In genomic region chr11:127056338-127056971, GRCh38 we compare ENCODE assay signal across 14 cellular contexts. TPM values are rescaled to one million over a fixed set of nuclear protein-coding genes. Genes with fewer than 3 reads are reported as not detected.
DNase-seq lines count a peak whose midpoint lies in the region; TF ChIP-seq lines count a peak whose summit lies in the region.
"Had no signal": no experiment of that assay in that cellular context is flagged by ENCODE, and none has a peak within 500 bp of the region (broad histone marks: within the 10 kb centered on the region; RNA-seq: fewer than 3 reads in every experiment).

No MANE protein-coding gene starts in this region.

- TF ChIP-seq POLR2A in esophagus squamous epithelium (IDR thresholded peaks at IDR 0.05): no peak

- CTCF ChIA-PET in A673 (lab: Charles Lee) (no interaction called here), mammary epithelial cell (lab: Charles Lee; ENCODE audit: low non-redundant PET) (no interaction called here)

- H3K27ac ChIP-seq in A673 (ENCODE audit: low read depth, low read length, poor library complexity, severe bottlenecking) (no peak overlapping the region), Karpas-422 (ENCODE audit: low read length) (no peak overlapping the region), mammary epithelial cell (ENCODE audit: insufficient read depth, low read depth, low read length) (no peak overlapping the region), esophagus squamous epithelium (no peak overlapping the region), substantia nigra (ENCODE audit: low read depth, low read length, poor library complexity, severe bottlenecking) (no peak overlapping the region)
- H3K27ac ChIP-seq: BLaER1 treated with 17β-estradiol and CSF1 and Interleukin-3, amounts not matched to agents 10 nM and 100 nM; left ventricle myocardium inferior; SJSA1; stomach had no signal

- intact Hi-C loops in A673 (cut with micrococcal nuclease; ENCODE audit: unreplicated experiment) (no loop called here), mammary epithelial cell (cut with micrococcal nuclease) (no loop called here), esophagus squamous epithelium (cut with DNase I) (no loop called here)

- H3K9ac ChIP-seq in Karpas-422 (ENCODE audit: low read length) (no peak overlapping the region), mammary epithelial cell (ENCODE audit: insufficient read depth, low read length) (no peak overlapping the region)
- H3K9ac ChIP-seq: BLaER1 treated with 17β-estradiol and CSF1 and Interleukin-3, amounts not matched to agents 10 nM and 100 nM had no signal

- in situ Hi-C loops in mammary epithelial cell (cut with MboI; ENCODE audit: low sequenced_read_pairs in 2 of 2): no loop called here

- BruUV-seq in A673 (replicated peaks; lab: Mats Ljungman, UMichigan): no TSS peak
- BruUV-seq in mammary epithelial cell (replicated peaks; lab: Mats Ljungman, UMichigan): no TSS peak

- peak; percentile 19 for DNase-seq in A673 (ENCODE audit: low spot score)
- peak; percentile 5 for DNase-seq in GM12865 (ENCODE audit: low read depth)
- DNase-seq in Karpas-422: peak; percentile 41
- DNase-seq in mammary epithelial cell: peak; percentile 4
- DNase-seq in esophagus squamous epithelium (lab: John Stamatoyannopoulos, UW): no peak
- DNase-seq in substantia nigra (lab: John Stamatoyannopoulos, UW): no peak
- no peak for DNase-seq in HK-2 (ENCODE audit: unreplicated experiment)
- no peak for DNase-seq in medulla oblongata (ENCODE audit: extremely low spot score)
- DNase-seq: activated CD4-positive, CD25-positive, alpha-beta regulatory T cell; left ventricle myocardium inferior; stomach had no signal

- 69% methylated on average over 6 of the region's 6 CpGs for WGBS in mammary epithelial cell (ENCODE audit: low coverage, missing lambda C conversion rate)
- WGBS in esophagus squamous epithelium, 2 donors: 67 to 73% methylated on average over 6 of the region's 6 CpGs

- H3K4me3 ChIP-seq in A673 (ENCODE audit: low read depth, low read length, poor library complexity, severe bottlenecking): no peak overlapping the region
- H3K4me3 ChIP-seq in GM12865 (ENCODE audit: low read depth, low read length): no peak overlapping the region
- H3K4me3 ChIP-seq in Karpas-422 (ENCODE audit: low read length): no peak overlapping the region
- H3K4me3 ChIP-seq in mammary epithelial cell (replicated peaks in 1 of 3; ENCODE audit: insufficient read depth in 1 of 3, low read depth in 2 of 3, low read length in 3 of 3): no peak overlapping the region
- no peak overlapping the region for H3K4me3 ChIP-seq in esophagus squamous epithelium
- H3K4me3 ChIP-seq: BLaER1 treated with 17β-estradiol and CSF1 and Interleukin-3, amounts not matched to agents 10 nM and 100 nM; left ventricle myocardium inferior; SJSA1; stomach had no signal

- peaks cover 8% of the 10 kb centered on the region for H3K27me3 ChIP-seq in A673 (replicated peaks; ENCODE audit: insufficient read depth, low read depth, low read length, poor library complexity)
- no peaks in the 10 kb centered on the region for H3K27me3 ChIP-seq in Karpas-422 (ENCODE audit: low read length)
- H3K27me3 ChIP-seq in mammary epithelial cell (ENCODE audit: insufficient read depth, low read length): no peaks in the 10 kb centered on the region
- no peaks in the 10 kb centered on the region for H3K27me3 ChIP-seq in esophagus squamous epithelium
- H3K27me3 ChIP-seq: BLaER1 treated with 17β-estradiol and CSF1 and Interleukin-3, amounts not matched to agents 10 nM and 100 nM; SJSA1; stomach had no signal

- no peak for TF ChIP-seq CTCF in A673 (conservative IDR thresholded peaks at IDR 0.05; ENCODE audit: low read depth, low read length)
- no peak for TF ChIP-seq CTCF in GM12865 (IDR thresholded peaks at IDR 0.05; ENCODE audit: insufficient read depth, low read depth, low read length, missing control alignments)
- no peak for TF ChIP-seq CTCF in mammary epithelial cell (conservative IDR thresholded peaks at IDR 0.05 in 1 of 2, IDR thresholded peaks at IDR 0.05 in 1 of 2; ENCODE audit: extremely low read depth in 1 of 2, insufficient read depth in 1 of 2, low read depth in 1 of 2, low read length in 2 of 2)
- no peak for TF ChIP-seq CTCF in esophagus squamous epithelium (IDR thresholded peaks at IDR 0.05)

- H3K36me3 ChIP-seq in A673 (ENCODE audit: insufficient read depth, low read length, poor library complexity, severe bottlenecking) (no peaks in the 10 kb centered on the region), Karpas-422 (ENCODE audit: insufficient read depth, low read length) (no peaks in the 10 kb centered on the region), mammary epithelial cell (ENCODE audit: insufficient read depth, low read length) (no peaks in the 10 kb centered on the region), esophagus squamous epithelium (no peaks in the 10 kb centered on the region)
- H3K36me3 ChIP-seq: BLaER1 treated with 17β-estradiol and CSF1 and Interleukin-3, amounts not matched to agents 10 nM and 100 nM; left ventricle myocardium inferior; SJSA1; stomach had no signal

- no peaks in the 10 kb centered on the region for H4K20me1 ChIP-seq in Karpas-422 (ENCODE audit: insufficient read depth, low read depth, low read length)
- no peaks in the 10 kb centered on the region for H4K20me1 ChIP-seq in mammary epithelial cell (ENCODE audit: insufficient read depth, low read length)
- H4K20me1 ChIP-seq: BLaER1 treated with 17β-estradiol and CSF1 and Interleukin-3, amounts not matched to agents 10 nM and 100 nM had no signal

- no peaks in the 10 kb centered on the region for H3K9me3 ChIP-seq in A673 (ENCODE audit: low read depth, low read length, poor library complexity, severe bottlenecking)
- no peaks in the 10 kb centered on the region for H3K9me3 ChIP-seq in Karpas-422 (ENCODE audit: low read length)
- H3K9me3 ChIP-seq in mammary epithelial cell (replicated peaks; ENCODE audit: insufficient read depth, low read length): no peaks in the 10 kb centered on the region
- no peaks in the 10 kb centered on the region for H3K9me3 ChIP-seq in esophagus squamous epithelium
- H3K9me3 ChIP-seq: BLaER1 treated with 17β-estradiol and CSF1 and Interleukin-3, amounts not matched to agents 10 nM and 100 nM; left ventricle myocardium inferior; SJSA1; stomach had no signal

- POLR2A ChIA-PET in A673 (lab: Charles Lee; ENCODE audit: low non-redundant PET): interaction anchor here (0.6 kb wide), 1 partner anchor 201 kb away, joined by 3 read pairs; no protein-coding TSS in a partner anchor

- H3K79me2 ChIP-seq in Karpas-422 (ENCODE audit: low read length): no peaks in the 10 kb centered on the region
- no peaks in the 10 kb centered on the region for H3K79me2 ChIP-seq in mammary epithelial cell (ENCODE audit: insufficient read depth, low read length)

- H3K4me2 ChIP-seq in Karpas-422 (ENCODE audit: low read depth, low read length, poor library complexity, severe bottlenecking) (no peak overlapping the region), mammary epithelial cell (ENCODE audit: insufficient read depth, low read depth, low read length) (no peak overlapping the region)
- H3K4me2 ChIP-seq: BLaER1 treated with 17β-estradiol and CSF1 and Interleukin-3, amounts not matched to agents 10 nM and 100 nM had no signal

- dilution Hi-C loops in mammary epithelial cell (cut with HindIII; ENCODE audit: low sequenced_read_pairs): no loop called here

- H2AFZ ChIP-seq in Karpas-422 (ENCODE audit: low read length) (no peak overlapping the region), mammary epithelial cell (ENCODE audit: low read depth, low read length) (no peak overlapping the region)

- no peaks in the 10 kb centered on the region for H3K4me1 ChIP-seq in A673 (ENCODE audit: insufficient read depth, low read length, poor library complexity, severe bottlenecking)
- no peaks in the 10 kb centered on the region for H3K4me1 ChIP-seq in Karpas-422 (ENCODE audit: low read length)
- H3K4me1 ChIP-seq in mammary epithelial cell (ENCODE audit: insufficient read depth, low read length): no peaks in the 10 kb centered on the region
- no peaks in the 10 kb centered on the region for H3K4me1 ChIP-seq in esophagus squamous epithelium
- H3K4me1 ChIP-seq: BLaER1 treated with 17β-estradiol and CSF1 and Interleukin-3, amounts not matched to agents 10 nM and 100 nM; left ventricle myocardium inferior; stomach had no signal

- H3K9me2 ChIP-seq in Karpas-422 (replicated peaks; ENCODE audit: insufficient read depth, low read length): no peaks in the 10 kb centered on the region

RNA-seq across cellular contexts. Expression of gene KIRREL3, which starts 55.9 kb away (rescaled TPM):
- total RNA-seq in A673 (2021) (not detected in 2 replicates), mammary epithelial cell (under 1 TPM in 1 of 2 donors, not detected in 1; under 0.01 TPM), esophagus squamous epithelium (under 1 TPM in 1 of 4 donors, not detected in 3; 0.19 TPM)
- not detected in 2 replicates for total RNA-seq in Karpas-422 (2014; rRNA removed; shearing (Covaris generic); ENCODE audit: low replicate concordance)
- 0.31 TPM for polyA plus RNA-seq in mammary epithelial cell
- polyA minus RNA-seq in mammary epithelial cell: 1.4 TPM
- total RNA-seq: endothelial cell of umbilical vein had no signal
- polyA plus RNA-seq: endothelial cell of umbilical vein had no signal

Comparison
In these comparisons a context has a peak if more than half of its experiments do, and no peak if none do; other contexts are left out.
1. DNase-seq: peak in A673 (single experiment), GM12865 (single experiment), Karpas-422 (single experiment) and mammary epithelial cell (single experiment); none in esophagus squamous epithelium (single experiment), substantia nigra (0 of 49), HK-2 (single experiment) and medulla oblongata (single experiment).